In the genomic region with DNA sequence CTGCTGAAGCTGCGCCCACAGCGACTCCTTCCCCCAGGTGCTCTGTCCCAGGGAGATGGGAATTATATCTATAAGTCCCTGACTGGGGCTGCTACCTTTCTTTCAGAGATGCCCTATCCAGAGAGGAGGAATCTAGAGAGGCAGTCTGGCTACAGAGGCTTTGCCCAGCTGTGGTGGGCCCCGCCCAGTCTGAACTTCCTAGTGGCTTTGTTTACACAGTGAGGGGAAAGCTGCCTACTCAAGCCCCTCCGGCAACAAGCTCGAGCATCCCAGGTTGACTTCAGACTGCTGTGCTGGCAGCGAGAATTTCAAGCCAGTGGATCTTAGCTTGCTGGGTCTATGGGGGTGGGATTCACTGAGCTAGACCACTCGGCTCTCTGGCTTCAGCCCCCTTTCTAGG, we compare ENCODE assay signal across 18 cellular contexts.
"Had no signal": no experiment of that assay in that cellular context is flagged by ENCODE, and none has a peak within 500 bp of the region (broad histone marks: within the 10 kb centered on the region; RNA-seq: fewer than 3 reads in every experiment).

No MANE protein-coding gene starts in this region.

- H3K36me3 Mint-ChIP-seq: activated naive CD4-positive, alpha-beta T cell treated with anti-CD3 and anti-CD28 coated beads, Interleukin-2, amount 10 ng/mL, durations not matched to agents 7 days and 5 days; stimulated activated memory B cell treated with anti-CD40 and anti-IgM and Interleukin-4, amounts not matched to agents 10 μg/mL and 1 μg/mL and 100 μg/mL, for 72 hours; type B pancreatic cell had no signal

- H3K4me1 Mint-ChIP-seq: activated naive CD4-positive, alpha-beta T cell treated with anti-CD3 and anti-CD28 coated beads, Interleukin-2, amount 10 ng/mL, durations not matched to agents 7 days and 5 days; activated naive CD8-positive, alpha-beta T cell treated with anti-CD3 and anti-CD28 coated beads, Interleukin-2, amount 50 U/mL, for 24 hours; central memory CD8-positive, alpha-beta T cell; stimulated activated memory B cell treated with anti-CD40 and anti-IgM and Interleukin-4, amounts not matched to agents 10 μg/mL and 1 μg/mL and 100 μg/mL, for 72 hours had no signal

- H3K27ac ChIP-seq: coronary artery, esophagus muscularis mucosa, spleen, testis had no signal

- H3K9me3 Mint-ChIP-seq: activated naive CD4-positive, alpha-beta T cell treated with anti-CD3 and anti-CD28 coated beads, Interleukin-2, amount 10 ng/mL, durations not matched to agents 7 days and 5 days; central memory CD8-positive, alpha-beta T cell had no signal

- H3K4me3 Mint-ChIP-seq: activated naive CD4-positive, alpha-beta T cell treated with anti-CD3 and anti-CD28 coated beads, Interleukin-2, amount 10 ng/mL, durations not matched to agents 7 days and 5 days; activated naive CD8-positive, alpha-beta T cell treated with anti-CD3 and anti-CD28 coated beads, Interleukin-2, amount 50 U/mL, for 24 hours; central memory CD8-positive, alpha-beta T cell; stimulated activated memory B cell treated with anti-CD40 and anti-IgM and Interleukin-4, amounts not matched to agents 10 μg/mL and 1 μg/mL and 100 μg/mL, for 72 hours; type B pancreatic cell had no signal

- H3K27me3 ChIP-seq: esophagus muscularis mucosa, spleen, testis had no signal

- H3K9me3 ChIP-seq: testis had no signal

- DNase-seq: activated CD4-positive, alpha-beta T cell treated with anti-CD3 and anti-CD28 coated beads, Interleukin-2, amount 50 U/mL, for 1 hour; activated CD8-positive, alpha-beta memory T cell treated with anti-CD3 and anti-CD28 coated beads for 24 hours; activated CD8-positive, alpha-beta memory T cell treated with anti-CD3 and anti-CD28 coated beads, Interleukin-2, amount 50 U/mL, for 48 hours; activated effector memory CD4-positive, alpha-beta T cell treated with Interleukin-2 at 50 U/mL for 16 hours; activated naive CD4-positive, alpha-beta T cell treated with anti-CD3 and anti-CD28 coated beads, Interleukin-2, amount 10 ng/mL, durations not matched to agents 7 days and 5 days; activated naive CD8-positive, alpha-beta T cell treated with anti-CD3 and anti-CD28 coated beads, Interleukin-2, amount 50 U/mL, for 24 hours; activated T-cell treated with anti-CD3 and anti-CD28 coated beads, Interleukin-2, amount 50 U/mL, for 48 hours; aorta; retina; spleen; stimulated activated CD4-positive, alpha-beta T cell treated with anti-CD3 and anti-CD28 coated beads, Interleukin-4, amount 100 ng/mL, for 4 hours; testis had no signal

- H3K4me3 ChIP-seq: coronary artery, esophagus muscularis mucosa, spleen, testis had no signal

- H3K4me1 ChIP-seq: esophagus muscularis mucosa, spleen, testis had no signal

- H3K36me3 ChIP-seq: esophagus muscularis mucosa, spleen had no signal

- H3K27ac Mint-ChIP-seq: activated naive CD4-positive, alpha-beta T cell treated with anti-CD3 and anti-CD28 coated beads, Interleukin-2, amount 10 ng/mL, durations not matched to agents 7 days and 5 days; activated naive CD8-positive, alpha-beta T cell treated with anti-CD3 and anti-CD28 coated beads, Interleukin-2, amount 50 U/mL, for 24 hours; stimulated activated memory B cell treated with anti-CD40 and anti-IgM and Interleukin-4, amounts not matched to agents 10 μg/mL and 1 μg/mL and 100 μg/mL, for 72 hours; type B pancreatic cell had no signal

- FAIRE-seq: keratinocyte had no signal

- H3K27me3 Mint-ChIP-seq: stimulated activated memory B cell treated with anti-CD40 and anti-IgM and Interleukin-4, amounts not matched to agents 10 μg/mL and 1 μg/mL and 100 μg/mL, for 72 hours had no signal
